14 cellular contexts compared by ENCODE assay signal in genomic region chr3:15953841-15954240, GRCh38.
A peak's percentile ranks its signal among the peaks of the same experiment; 100 is the strongest.
DNase-seq lines count a peak whose midpoint lies in the region; ATAC-seq and TF ChIP-seq lines count a peak whose summit lies in the region.
"Had no signal": no experiment of that assay in that cellular context is flagged by ENCODE, and none has a peak within 500 bp of the region (broad histone marks: within the 10 kb centered on the region; RNA-seq: fewer than 3 reads in every experiment).

No MANE protein-coding gene starts in this region.

- TF ChIP-seq CTCF in IMR-90 (conservative IDR thresholded peaks at IDR 0.05; ENCODE audit: low read depth, low read length) = no peak
- TF ChIP-seq CTCF in right lobe of liver (IDR thresholded peaks at IDR 0.05) = peak in 2 of 4 donors; percentile 11 to 14
- no peak for TF ChIP-seq CTCF in tibial artery (IDR thresholded peaks at IDR 0.05)

- no peaks in the 10 kb centered on the region; the same call in 1 of the 2 replicates for H3K9me1 ChIP-seq in IMR-90 (ENCODE audit: insufficient read depth, low read length)

- H3K56ac ChIP-seq in IMR-90 (ENCODE audit: extremely low read depth, insufficient read depth, low read length) = no peak overlapping the region

- peak; percentile 4 for DNase-seq in NCI-H82 (lab: John Stamatoyannopoulos, UW)
- DNase-seq in NCI-H82 treated with DMSO at 0.1 percent for 48 hours (lab: John Stamatoyannopoulos, UW; ENCODE audit: unreplicated experiment) = no peak
- DNase-seq in IMR-90 = no peak
- peak; percentile 37 for DNase-seq in SK-MEL-5 (ENCODE audit: low read depth, low spot score)
- no peak for DNase-seq in right lobe of liver
- no peak for DNase-seq in tibial artery
- no peak for DNase-seq in activated CD4-positive, alpha-beta T cell treated with anti-CD3 and anti-CD28 coated beads, Interleukin-2, amount 10 ng/mL, durations not matched to agents 24 days and 14 days
- DNase-seq: activated CD4-positive, alpha-beta memory T cell treated with anti-CD3 and anti-CD28 coated beads, Interleukin-2, amount 10 ng/mL, durations not matched to agents 7 days and 5 days; activated naive CD4-positive, alpha-beta T cell treated with anti-CD3 and anti-CD28 coated beads, Interleukin-2, amount 50 U/mL, for 16 hours; colonic mucosa; NCI-H1048; NCI-H510A treated with DMSO at 0.1 percent for 48 hours had no signal

- no peak overlapping the region for H3K4me3 Mint-ChIP-seq in activated CD4-positive, alpha-beta T cell treated with anti-CD3 and anti-CD28 coated beads, Interleukin-2, amount 10 ng/mL, durations not matched to agents 24 days and 14 days
- H3K4me3 Mint-ChIP-seq: activated CD4-positive, alpha-beta memory T cell treated with anti-CD3 and anti-CD28 coated beads, Interleukin-2, amount 10 ng/mL, durations not matched to agents 7 days and 5 days had no signal

- H2BK120ac ChIP-seq in IMR-90 (ENCODE audit: low read depth, low read length) = no peak overlapping the region

- peaks cover 8% of the 10 kb centered on the region for H3K27me3 Mint-ChIP-seq in activated CD4-positive, alpha-beta T cell treated with anti-CD3 and anti-CD28 coated beads, Interleukin-2, amount 10 ng/mL, durations not matched to agents 24 days and 14 days

- no peak overlapping the region for H3K4ac ChIP-seq in IMR-90 (ENCODE audit: low read depth, low read length)

- dilution Hi-C loops in IMR-90 (cut with HindIII; ENCODE audit: low sequenced_read_pairs, unreplicated experiment) = no loop called here

- H3K9ac ChIP-seq in IMR-90 (ENCODE audit: low read depth, low read length) = no peak overlapping the region

- TF ChIP-seq POLR2A in IMR-90 (IDR thresholded peaks at IDR 0.05; ENCODE audit: low read depth, low read length) (no peak), right lobe of liver (IDR thresholded peaks at IDR 0.05) (no peak)

- H3K4me1 ChIP-seq in IMR-90 (ENCODE audit: control insufficient read depth, insufficient read depth, low read length) (peaks cover 4% of the 10 kb centered on the region), right lobe of liver (peaks cover 0 to 19% (median 7%) of the 10 kb centered on the region in 4 donors), tibial artery (no peaks in the 10 kb centered on the region)
- H3K4me1 ChIP-seq: colonic mucosa had no signal

- H3K23ac ChIP-seq in IMR-90 (ENCODE audit: low read depth, low read length) = no peak overlapping the region; the same call in 1 of the 2 replicates

- H3K4me3 ChIP-seq in IMR-90 (ENCODE audit: insufficient read depth, low read depth, low read length) (no peak overlapping the region), right lobe of liver (no peak overlapping the region), tibial artery (no peak overlapping the region)
- H3K4me3 ChIP-seq: colonic mucosa, thoracic aorta had no signal

- no peak overlapping the region for H3K27ac ChIP-seq in IMR-90 (ENCODE audit: insufficient read depth, low read length)
- no peak overlapping the region for H3K27ac ChIP-seq in right lobe of liver
- H3K27ac ChIP-seq in tibial artery = no peak overlapping the region
- H3K27ac ChIP-seq: colonic mucosa, thoracic aorta had no signal

- H3K4me1 Mint-ChIP-seq in activated CD4-positive, alpha-beta T cell treated with anti-CD3 and anti-CD28 coated beads, Interleukin-2, amount 10 ng/mL, durations not matched to agents 24 days and 14 days = no peaks in the 10 kb centered on the region
- H3K4me1 Mint-ChIP-seq: activated CD4-positive, alpha-beta memory T cell treated with anti-CD3 and anti-CD28 coated beads, Interleukin-2, amount 10 ng/mL, durations not matched to agents 7 days and 5 days had no signal

- CTCF ChIA-PET in IMR-90 (lab: Yijun Ruan, JAX) = no interaction called here

- H2BK5ac ChIP-seq in IMR-90 (ENCODE audit: low read depth, low read length, poor library complexity, severe bottlenecking) = no peak overlapping the region

- no peak overlapping the region for H4K5ac ChIP-seq in IMR-90 (ENCODE audit: low read depth, low read length)

- BruUV-seq in IMR-90 (replicated peaks; lab: Mats Ljungman, UMichigan) = no TSS peak

- H3K27me3 ChIP-seq in IMR-90 (ENCODE audit: control insufficient read depth, insufficient read depth, low read length) (no peaks in the 10 kb centered on the region), right lobe of liver (no peaks in the 10 kb centered on the region), tibial artery (no peaks in the 10 kb centered on the region)
- H3K27me3 ChIP-seq: colonic mucosa had no signal

- H2BK20ac ChIP-seq in IMR-90 (ENCODE audit: low read depth, low read length) = no peak overlapping the region

- TF ChIP-seq RAD21 in IMR-90 (IDR thresholded peaks at IDR 0.05; ENCODE audit: low read length) = no peak

- ATAC-seq in IMR-90 (ENCODE audit: low read depth) = no peak
- peak in 3 of 4 donors; percentile 39 to 71 (median 44) for ATAC-seq in right lobe of liver
- no peak for ATAC-seq in HG03565 (IDR thresholded peaks at IDR 0.05; ENCODE audit: unreplicated experiment)

- no peak overlapping the region for H2AK5ac ChIP-seq in IMR-90 (ENCODE audit: low read depth, low read length)

- no peak overlapping the region for H3K18ac ChIP-seq in IMR-90 (ENCODE audit: low read depth, low read length)

- no peak overlapping the region for H3K4me2 ChIP-seq in IMR-90 (ENCODE audit: low read depth, low read length)

- no peak overlapping the region for H4K91ac ChIP-seq in IMR-90 (ENCODE audit: insufficient read depth, low read depth, low read length)

- no peak overlapping the region for H2BK15ac ChIP-seq in IMR-90 (ENCODE audit: low read depth, low read length)

- H3K9me3 ChIP-seq in IMR-90 (ENCODE audit: control insufficient read depth, insufficient read depth, low read length) (no peaks in the 10 kb centered on the region), right lobe of liver (no peaks in the 10 kb centered on the region), tibial artery (no peaks in the 10 kb centered on the region)
- H3K9me3 ChIP-seq: colonic mucosa, thoracic aorta had no signal

- no peak overlapping the region for H3K14ac ChIP-seq in IMR-90 (replicated peaks; ENCODE audit: low read depth, low read length)

- no peaks in the 10 kb centered on the region for H3K36me3 Mint-ChIP-seq in activated CD4-positive, alpha-beta T cell treated with anti-CD3 and anti-CD28 coated beads, Interleukin-2, amount 10 ng/mL, durations not matched to agents 24 days and 14 days (ENCODE audit: low read depth)

- H3K9me3 Mint-ChIP-seq in activated CD4-positive, alpha-beta T cell treated with anti-CD3 and anti-CD28 coated beads, Interleukin-2, amount 10 ng/mL, durations not matched to agents 24 days and 14 days = no peaks in the 10 kb centered on the region
- H3K9me3 Mint-ChIP-seq: activated CD4-positive, alpha-beta memory T cell treated with anti-CD3 and anti-CD28 coated beads, Interleukin-2, amount 10 ng/mL, durations not matched to agents 7 days and 5 days had no signal

- H2AK9ac ChIP-seq in IMR-90 (replicated peaks; ENCODE audit: low read depth, low read length, poor library complexity) = no peak overlapping the region

- no peaks in the 10 kb centered on the region for H3K79me1 ChIP-seq in IMR-90 (ENCODE audit: low read depth in 1 of 2, low read length in 2 of 2)

- H2AFZ ChIP-seq in IMR-90 (replicated peaks; ENCODE audit: low read length, poor library complexity) = peak overlapping the region; percentile 19

- intact Hi-C loops in IMR-90 (cut with micrococcal nuclease) = no loop called here
- intact Hi-C loops in right lobe of liver (cut with DNase I) = no loop called here
- intact Hi-C loops in tibial artery (cut with DNase I; ENCODE audit: low total_unique reads) = no loop called here
- intact Hi-C loops in activated CD4-positive, alpha-beta T cell treated with anti-CD3 and anti-CD28 coated beads, Interleukin-2, amount 10 ng/mL, durations not matched to agents 24 days and 14 days (cut with micrococcal nuclease) = no loop called here

- POLR2A ChIA-PET in IMR-90 (lab: Charles Lee; ENCODE audit: unreplicated experiment) = no interaction called here

- H3K36me3 ChIP-seq in IMR-90 (ENCODE audit: control insufficient read depth, insufficient read depth, low read length) (no peaks in the 10 kb centered on the region), right lobe of liver (no peaks in the 10 kb centered on the region), tibial artery (no peaks in the 10 kb centered on the region)
- H3K36me3 ChIP-seq: colonic mucosa, thoracic aorta had no signal

- no peaks in the 10 kb centered on the region for H4K20me1 ChIP-seq in IMR-90 (ENCODE audit: insufficient read depth, low read length)

- H4K8ac ChIP-seq in IMR-90 (ENCODE audit: low read depth in 2 of 2, low read length in 2 of 2) = no peak overlapping the region

- in situ Hi-C loops in IMR-90 (cut with MboI; ENCODE audit: low sequenced_read_pairs) = no loop called here
- in situ Hi-C loops in SK-MEL-5 (cut with HindIII; ENCODE audit: low pct_unique_long_range_greater_than_20kb, low sequenced_read_pairs) = no loop called here

- no peak overlapping the region for H3K27ac Mint-ChIP-seq in activated CD4-positive, alpha-beta T cell treated with anti-CD3 and anti-CD28 coated beads, Interleukin-2, amount 10 ng/mL, durations not matched to agents 24 days and 14 days
- H3K27ac Mint-ChIP-seq: activated CD4-positive, alpha-beta memory T cell treated with anti-CD3 and anti-CD28 coated beads, Interleukin-2, amount 10 ng/mL, durations not matched to agents 7 days and 5 days had no signal

TF ChIP-seq in IMR-90, 13 proteins besides CTCF, POLR2A, EP300 and RAD21 (continues in another document):
- TF ChIP-seq SMC3 (IDR thresholded peaks at IDR 0.05; ENCODE audit: low read depth, low read length) = no peak
- TF ChIP-seq CEBPB (IDR thresholded peaks at IDR 0.05; ENCODE audit: low read depth, low read length) = no peak
- TF ChIP-seq RFX5 (IDR thresholded peaks at IDR 0.05; ENCODE audit: low read depth, low read length) = no peak
- TF ChIP-seq USF2 (IDR thresholded peaks at IDR 0.05; ENCODE audit: low read depth, low read length) = no peak
- TF ChIP-seq MXI1 (IDR thresholded peaks at IDR 0.05; ENCODE audit: borderline replicate concordance, low read depth, low read length) = no peak
- TF ChIP-seq FOS (IDR thresholded peaks at IDR 0.05; ENCODE audit: low read depth, low read length) = no peak
- TF ChIP-seq BHLHE40 (IDR thresholded peaks at IDR 0.05; ENCODE audit: low read depth, low read length) = no peak
- TF ChIP-seq RCOR1 (IDR thresholded peaks at IDR 0.05; ENCODE audit: insufficient replicate concordance, low read length) = no peak
- no peak for TF ChIP-seq NFE2L2 (IDR thresholded peaks at IDR 0.05; ENCODE audit: low read depth, low read length)
- TF ChIP-seq MAFK (IDR thresholded peaks at IDR 0.05; ENCODE audit: low read depth, low read length) = no peak
- no peak for TF ChIP-seq MAZ (IDR thresholded peaks at IDR 0.05; ENCODE audit: borderline replicate concordance, low read depth, low read length)

Comparison
In these comparisons a context has a peak if more than half of its experiments do, and no peak if none do; other contexts are left out.
1. DNase-seq: peak in NCI-H82 (single experiment) and SK-MEL-5 (single experiment); none in NCI-H82 treated with DMSO at 0.1 percent for 48 hours (single experiment), IMR-90 (single experiment), right lobe of liver (0 of 3), tibial artery (0 of 2) and activated CD4-positive, alpha-beta T cell treated with anti-CD3 and anti-CD28 coated beads, Interleukin-2, amount 10 ng/mL, durations not matched to agents 24 days and 14 days (single experiment).
2. ATAC-seq: peak in right lobe of liver (3 of 4); none in IMR-90 (single experiment) and HG03565 (single experiment).